8 cellular contexts compared by ENCODE assay signal in the genomic region with DNA sequence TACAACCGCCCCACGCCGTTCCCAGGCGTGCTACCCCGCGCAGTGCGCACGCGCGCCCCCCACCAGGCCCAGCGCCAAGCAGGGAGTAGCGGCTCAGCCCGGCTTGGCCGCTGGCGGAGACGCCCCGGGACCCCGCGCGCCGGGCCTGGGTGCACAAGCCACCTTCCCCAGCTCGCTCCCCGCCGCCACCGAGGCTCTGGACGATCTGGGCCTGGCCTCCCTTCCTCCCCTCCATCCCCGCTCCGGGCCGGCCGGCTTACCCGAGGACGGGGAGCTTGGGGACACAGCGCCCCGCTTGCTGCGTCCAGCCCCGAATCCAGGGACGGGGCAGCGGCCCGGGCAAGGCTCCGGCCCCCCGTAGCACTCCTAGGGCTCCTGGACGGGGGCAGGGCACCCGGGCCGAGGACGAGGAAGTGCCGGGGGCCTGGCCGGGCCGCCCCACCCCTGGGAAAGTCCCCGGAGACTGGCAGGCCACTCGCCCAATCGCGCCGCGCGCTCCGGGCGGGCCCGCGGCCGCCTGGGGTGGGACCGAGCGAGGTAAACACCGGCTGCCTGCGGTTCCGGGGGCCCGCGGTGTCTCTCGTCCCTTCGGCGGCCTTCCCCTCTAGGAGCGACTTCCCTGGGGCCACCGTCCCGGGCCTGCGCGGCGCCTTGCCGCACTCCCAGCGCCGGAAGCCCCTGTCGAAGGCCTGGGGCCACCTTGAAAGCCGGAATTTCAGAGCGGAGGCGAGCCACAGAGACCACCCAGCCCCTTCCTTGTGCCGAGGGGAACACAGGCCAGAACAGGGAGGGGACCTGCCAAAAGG. TPM values are rescaled to one million over a fixed set of nuclear protein-coding genes. Genes with fewer than 3 reads are reported as not detected.
A peak's percentile ranks its signal among the peaks of the same experiment; 100 is the strongest.
DNase-seq lines count a peak whose midpoint lies in the region; ATAC-seq and TF ChIP-seq lines count a peak whose summit lies in the region.

A gene with protein sequence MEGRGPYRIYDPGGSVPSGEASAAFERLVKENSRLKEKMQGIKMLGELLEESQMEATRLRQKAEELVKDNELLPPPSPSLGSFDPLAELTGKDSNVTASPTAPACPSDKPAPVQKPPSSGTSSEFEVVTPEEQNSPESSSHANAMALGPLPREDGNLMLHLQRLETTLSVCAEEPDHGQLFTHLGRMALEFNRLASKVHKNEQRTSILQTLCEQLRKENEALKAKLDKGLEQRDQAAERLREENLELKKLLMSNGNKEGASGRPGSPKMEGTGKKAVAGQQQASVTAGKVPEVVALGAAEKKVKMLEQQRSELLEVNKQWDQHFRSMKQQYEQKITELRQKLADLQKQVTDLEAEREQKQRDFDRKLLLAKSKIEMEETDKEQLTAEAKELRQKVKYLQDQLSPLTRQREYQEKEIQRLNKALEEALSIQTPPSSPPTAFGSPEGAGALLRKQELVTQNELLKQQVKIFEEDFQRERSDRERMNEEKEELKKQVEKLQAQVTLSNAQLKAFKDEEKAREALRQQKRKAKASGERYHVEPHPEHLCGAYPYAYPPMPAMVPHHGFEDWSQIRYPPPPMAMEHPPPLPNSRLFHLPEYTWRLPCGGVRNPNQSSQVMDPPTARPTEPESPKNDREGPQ (minus strand): TSS at position 415 of the 806 bp plus-strand sequence. CDS start 15,939 bp downstream, outside the sequence.

- H3K79me2 ChIP-seq in MM.1S (ENCODE audit: low read length): peaks cover 68% of the 10 kb centered on the region

- H3K36me3 ChIP-seq in GM06990 (ENCODE audit: control insufficient read depth, insufficient read depth, low read length): peaks cover 9% of the 10 kb centered on the region
- no peaks in the 10 kb centered on the region for H3K36me3 ChIP-seq in MM.1S (replicated peaks; ENCODE audit: insufficient read depth, low read length)

- peaks cover 38% of the 10 kb centered on the region for H3K4me1 ChIP-seq in MM.1S (ENCODE audit: low read length)

- H3K27ac ChIP-seq in MM.1S (ENCODE audit: low read length) (peak within 1 kb of the TSS; percentile 82), temporal lobe (ENCODE audit: low read depth, low read length) (peak within 1 kb of the TSS; percentile 96)

- H3K9me3 ChIP-seq in MM.1S (replicated peaks; ENCODE audit: insufficient read depth, low read length): no peaks in the 10 kb centered on the region

- no peaks in the 10 kb centered on the region for H3K27me3 ChIP-seq in GM06990 (replicated peaks; ENCODE audit: control insufficient read depth, insufficient read depth, low read length)
- H3K27me3 ChIP-seq in MM.1S (replicated peaks; ENCODE audit: insufficient read depth, low read length): no peaks in the 10 kb centered on the region

- TF ChIP-seq CTCF in GM06990 (IDR thresholded peaks at IDR 0.05; ENCODE audit: insufficient read depth, low read length, poor library complexity, severe bottlenecking): no peak
- TF ChIP-seq CTCF in MM.1S (IDR thresholded peaks at IDR 0.05; ENCODE audit: low read length): no peak
- no peak for TF ChIP-seq CTCF in omental fat pad (IDR thresholded peaks at IDR 0.05)

- no peaks in the 10 kb centered on the region for H3K9me2 ChIP-seq in MM.1S (replicated peaks; ENCODE audit: insufficient read depth, low read length)

- H4K20me1 ChIP-seq in MM.1S (ENCODE audit: insufficient read depth, low read length): no peaks in the 10 kb centered on the region

- DNase-seq in GM06990 (ENCODE audit: extremely low read depth, insufficient read length) (peak; percentile 98), HCEC 1CT (peak; percentile 86), MM.1S (peak; percentile 94), globus pallidus (ENCODE audit: low spot score) (peak; percentile 89), omental fat pad (ENCODE audit: low spot score) (no peak)
- peak; percentile 93 for DNase-seq in activated naive CD4-positive, alpha-beta T cell treated with anti-CD3 and anti-CD28 coated beads, Interleukin-2, amount 50 U/mL, for 16 hours

- ATAC-seq in SK-N-SH treated with all-trans-retinoic acid at 6 μM for 48 hours: peak; percentile 96
- peak; percentile 92 for ATAC-seq in omental fat pad (ENCODE audit: low FRiP score)

- H2AFZ ChIP-seq in MM.1S (ENCODE audit: low read length): peak within 1 kb of the TSS; percentile 84

- H3K4me2 ChIP-seq in MM.1S (ENCODE audit: low read depth, low read length): peak within 1 kb of the TSS; percentile 97

- H3F3A ChIP-seq in MM.1S (ENCODE audit: insufficient read depth, low read length): peaks cover 30% of the 10 kb centered on the region

- peak within 1 kb of the TSS; percentile 85 for H3K4me3 ChIP-seq in GM06990 (replicated peaks; ENCODE audit: low read depth, low read length)
- H3K4me3 ChIP-seq in MM.1S (ENCODE audit: low read length): peak within 1 kb of the TSS; percentile 76

- H3K9ac ChIP-seq in MM.1S (ENCODE audit: low read length): peak within 1 kb of the TSS; percentile 92

TF ChIP-seq in SK-N-SH treated with all-trans-retinoic acid at 6 μM for 48 hours, 23 proteins besides CTCF, POLR2A, EP300 and RAD21 (continues in another document):
- TF ChIP-seq PPARA (CRISPR knock-in tag; IDR thresholded peaks at IDR 0.05; ENCODE audit: borderline replicate concordance): no peak
- TF ChIP-seq, protein P1, sequence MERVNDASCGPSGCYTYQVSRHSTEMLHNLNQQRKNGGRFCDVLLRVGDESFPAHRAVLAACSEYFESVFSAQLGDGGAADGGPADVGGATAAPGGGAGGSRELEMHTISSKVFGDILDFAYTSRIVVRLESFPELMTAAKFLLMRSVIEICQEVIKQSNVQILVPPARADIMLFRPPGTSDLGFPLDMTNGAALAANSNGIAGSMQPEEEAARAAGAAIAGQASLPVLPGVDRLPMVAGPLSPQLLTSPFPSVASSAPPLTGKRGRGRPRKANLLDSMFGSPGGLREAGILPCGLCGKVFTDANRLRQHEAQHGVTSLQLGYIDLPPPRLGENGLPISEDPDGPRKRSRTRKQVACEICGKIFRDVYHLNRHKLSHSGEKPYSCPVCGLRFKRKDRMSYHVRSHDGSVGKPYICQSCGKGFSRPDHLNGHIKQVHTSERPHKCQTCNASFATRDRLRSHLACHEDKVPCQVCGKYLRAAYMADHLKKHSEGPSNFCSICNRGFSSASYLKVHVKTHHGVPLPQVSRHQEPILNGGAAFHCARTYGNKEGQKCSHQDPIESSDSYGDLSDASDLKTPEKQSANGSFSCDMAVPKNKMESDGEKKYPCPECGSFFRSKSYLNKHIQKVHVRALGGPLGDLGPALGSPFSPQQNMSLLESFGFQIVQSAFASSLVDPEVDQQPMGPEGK (CRISPR knock-in tag; IDR thresholded peaks at IDR 0.05; ENCODE audit: borderline replicate concordance): peak; percentile 89
- TF ChIP-seq, protein P2, sequence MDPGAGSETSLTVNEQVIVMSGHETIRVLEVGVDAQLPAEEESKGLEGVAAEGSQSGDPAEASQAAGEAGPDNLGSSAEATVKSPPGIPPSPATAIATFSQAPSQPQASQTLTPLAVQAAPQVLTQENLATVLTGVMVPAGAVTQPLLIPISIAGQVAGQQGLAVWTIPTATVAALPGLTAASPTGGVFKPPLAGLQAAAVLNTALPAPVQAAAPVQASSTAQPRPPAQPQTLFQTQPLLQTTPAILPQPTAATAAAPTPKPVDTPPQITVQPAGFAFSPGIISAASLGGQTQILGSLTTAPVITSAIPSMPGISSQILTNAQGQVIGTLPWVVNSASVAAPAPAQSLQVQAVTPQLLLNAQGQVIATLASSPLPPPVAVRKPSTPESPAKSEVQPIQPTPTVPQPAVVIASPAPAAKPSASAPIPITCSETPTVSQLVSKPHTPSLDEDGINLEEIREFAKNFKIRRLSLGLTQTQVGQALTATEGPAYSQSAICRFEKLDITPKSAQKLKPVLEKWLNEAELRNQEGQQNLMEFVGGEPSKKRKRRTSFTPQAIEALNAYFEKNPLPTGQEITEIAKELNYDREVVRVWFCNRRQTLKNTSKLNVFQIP (CRISPR knock-in tag; IDR thresholded peaks at IDR 0.05; ENCODE audit: borderline replicate concordance, low read depth): no peak
- TF ChIP-seq OSR1 (CRISPR knock-in tag; IDR thresholded peaks at IDR 0.05): no peak
- no peak for TF ChIP-seq ZC3H10 (CRISPR knock-in tag; IDR thresholded peaks at IDR 0.05)
- no peak; the same call in 1 of the 2 replicates for TF ChIP-seq ZNF565 (CRISPR knock-in tag; conservative IDR thresholded peaks at IDR 0.05; ENCODE audit: low read depth)
- 0 out of 2 replicates have a peak, but pooled peaks have one; percentile 62 for TF ChIP-seq GLIS3 (CRISPR knock-in tag; IDR thresholded peaks at IDR 0.05)
- TF ChIP-seq ZNF8 (CRISPR knock-in tag; IDR thresholded peaks at IDR 0.05): no peak
- TF ChIP-seq ESRRG (CRISPR knock-in tag; IDR thresholded peaks at IDR 0.05): 0 out of 2 replicates have a peak, but pooled peaks have one; percentile 12
- TF ChIP-seq, protein P3, sequence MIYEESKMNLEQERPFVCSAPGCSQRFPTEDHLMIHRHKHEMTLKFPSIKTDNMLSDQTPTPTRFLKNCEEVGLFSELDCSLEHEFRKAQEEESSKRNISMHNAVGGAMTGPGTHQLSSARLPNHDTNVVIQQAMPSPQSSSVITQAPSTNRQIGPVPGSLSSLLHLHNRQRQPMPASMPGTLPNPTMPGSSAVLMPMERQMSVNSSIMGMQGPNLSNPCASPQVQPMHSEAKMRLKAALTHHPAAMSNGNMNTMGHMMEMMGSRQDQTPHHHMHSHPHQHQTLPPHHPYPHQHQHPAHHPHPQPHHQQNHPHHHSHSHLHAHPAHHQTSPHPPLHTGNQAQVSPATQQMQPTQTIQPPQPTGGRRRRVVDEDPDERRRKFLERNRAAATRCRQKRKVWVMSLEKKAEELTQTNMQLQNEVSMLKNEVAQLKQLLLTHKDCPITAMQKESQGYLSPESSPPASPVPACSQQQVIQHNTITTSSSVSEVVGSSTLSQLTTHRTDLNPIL (CRISPR knock-in tag; IDR thresholded peaks at IDR 0.05; ENCODE audit: low read depth): no peak
- TF ChIP-seq TCF4 (CRISPR knock-in tag; IDR thresholded peaks at IDR 0.05; ENCODE audit: borderline replicate concordance): no peak

RNA-seq across cellular contexts. Expression of the gene that starts here (rescaled TPM):
- total RNA-seq in omental fat pad (100 to 1,000 TPM in 3 of 4 donors, 10 to 100 TPM in 1; 96.7 to 189 (median 149) TPM), temporal lobe (17.9 TPM)
